ENCODE assay signal across 12 cellular contexts in genomic region chr10:75971402-75972211, GRCh38.
DNase-seq lines count a peak whose midpoint lies in the region; ATAC-seq and TF ChIP-seq lines count a peak whose summit lies in the region.
"Had no signal": no experiment of that assay in that cellular context is flagged by ENCODE, and none has a peak within 500 bp of the region (broad histone marks: within the 10 kb centered on the region; RNA-seq: fewer than 3 reads in every experiment).

No MANE protein-coding gene starts in this region.

- no peaks in the 10 kb centered on the region for H3K4me1 Mint-ChIP-seq in natural killer cell treated with Interleukin-12 subunit alpha and Interleukin-12 subunit beta and Interleukin-15 and Interleukin-18, amount 100 ng/mL, for 72 hours (ENCODE audit: low read depth in 2 of 2)
- H3K4me1 Mint-ChIP-seq in GM23338 = peaks cover 16% of the 10 kb centered on the region
- H3K4me1 Mint-ChIP-seq: CD4-positive, alpha-beta memory T cell had no signal

- H3K9me3 Mint-ChIP-seq in natural killer cell treated with Interleukin-12 subunit alpha and Interleukin-12 subunit beta and Interleukin-15 and Interleukin-18, amount 100 ng/mL, for 72 hours = no peaks in the 10 kb centered on the region
- no peaks in the 10 kb centered on the region for H3K9me3 Mint-ChIP-seq in GM23338
- H3K9me3 Mint-ChIP-seq: activated T-helper 2 cell treated with anti-CD3 and anti-CD28 coated beads, Interferon-gamma antibody, Interleukin-2, Interleukin-4, amounts not matched to agents 10 μg/mL and 5 μg/mL and 100 μg/mL, durations not matched to agents 14 hours and 24 hours and 36 hours had no signal

- peaks cover 0 to 3% of the 10 kb centered on the region in 2 donors for H3K27me3 Mint-ChIP-seq in natural killer cell treated with Interleukin-12 subunit alpha and Interleukin-12 subunit beta and Interleukin-15 and Interleukin-18, amount 100 ng/mL, for 72 hours
- H3K27me3 Mint-ChIP-seq in GM23338 (ENCODE audit: insufficient read depth, low read depth, poor library complexity) = peaks cover 2% of the 10 kb centered on the region
- H3K27me3 Mint-ChIP-seq: CD4-positive, alpha-beta memory T cell had no signal

- TF ChIP-seq CTCF in osteoblast (IDR thresholded peaks at IDR 0.05; ENCODE audit: extremely low read depth, low read depth, low read length) = no peak
- TF ChIP-seq CTCF in GM23338 (conservative IDR thresholded peaks at IDR 0.05; ENCODE audit: low read depth in 2 of 2) = no peak

- H3K4me2 ChIP-seq in BLaER1 (0 out of 2 replicates have a peak overlapping the region, but pooled peaks have one; percentile 1), osteoblast (ENCODE audit: insufficient read depth, low read length) (peak overlapping the region; percentile 62), GM23338 (no peak overlapping the region)

- H3K36me3 Mint-ChIP-seq in natural killer cell treated with Interleukin-12 subunit alpha and Interleukin-12 subunit beta and Interleukin-15 and Interleukin-18, amount 100 ng/mL, for 72 hours = no peaks in the 10 kb centered on the region
- no peaks in the 10 kb centered on the region for H3K36me3 Mint-ChIP-seq in GM23338 (ENCODE audit: low read depth)
- H3K36me3 Mint-ChIP-seq: CD4-positive, alpha-beta memory T cell had no signal

- H3F3A ChIP-seq in GM23338 (replicated peaks; ENCODE audit: low read depth) = no peaks in the 10 kb centered on the region

- H3K9me2 ChIP-seq in GM23338 (ENCODE audit: insufficient read depth) = peaks cover 11% of the 10 kb centered on the region

- H4K20me1 ChIP-seq in BLaER1 (no peaks in the 10 kb centered on the region), osteoblast (ENCODE audit: insufficient read depth, low read length) (no peaks in the 10 kb centered on the region), GM23338 (replicated peaks; ENCODE audit: insufficient read depth) (no peaks in the 10 kb centered on the region)

- no peak for ATAC-seq in natural killer cell treated with Interleukin-12 subunit alpha and Interleukin-12 subunit beta and Interleukin-15 and Interleukin-18, amount 100 ng/mL, for 72 hours
- ATAC-seq in GM23338 = no peak

- H3K27me3 ChIP-seq in BLaER1 (no peaks in the 10 kb centered on the region), osteoblast (ENCODE audit: insufficient read depth, low read length) (no peaks in the 10 kb centered on the region), GM23338 (ENCODE audit: insufficient read depth) (no peaks in the 10 kb centered on the region)

- H3K4me1 ChIP-seq in BLaER1 = 0 out of 2 replicates have a peak, but pooled peaks cover 6% of the 10 kb centered on the region
- H3K4me1 ChIP-seq in osteoblast (ENCODE audit: insufficient read depth, low read length) = peaks cover 5% of the 10 kb centered on the region
- H3K4me1 ChIP-seq in GM23338 (ENCODE audit: insufficient read depth) = peaks cover 10% of the 10 kb centered on the region

- no peak overlapping the region for H3K4me3 Mint-ChIP-seq in natural killer cell treated with Interleukin-12 subunit alpha and Interleukin-12 subunit beta and Interleukin-15 and Interleukin-18, amount 100 ng/mL, for 72 hours
- H3K4me3 Mint-ChIP-seq in GM23338 = no peak overlapping the region
- H3K4me3 Mint-ChIP-seq: CD4-positive, alpha-beta memory T cell had no signal

- H3K4me3 ChIP-seq in BLaER1 (no peak overlapping the region), osteoblast (ENCODE audit: insufficient read depth, low read length) (peak overlapping the region; percentile 24), GM23338 (no peak overlapping the region)

- H3K27ac ChIP-seq in BLaER1 = no peak overlapping the region
- H3K27ac ChIP-seq in osteoblast (ENCODE audit: low read depth, low read length) = peak overlapping the region; percentile 24
- H3K27ac ChIP-seq in GM23338 (ENCODE audit: low read depth) = no peak overlapping the region

- peak; percentile 83 for DNase-seq in MV-4-11 (lab: John Stamatoyannopoulos, UW)
- peak; percentile 90 for DNase-seq in fibroblast of peridontal ligament (ENCODE audit: extremely low read depth)
- DNase-seq in osteoblast (ENCODE audit: insufficient read length, low spot score, missing footprints) = peak; percentile 50
- no peak for DNase-seq in natural killer cell treated with Interleukin-12 subunit alpha and Interleukin-12 subunit beta and Interleukin-15 and Interleukin-18, amount 100 ng/mL, for 72 hours (ENCODE audit: low spot score)
- no peak for DNase-seq in cortex of kidney (lab: John Stamatoyannopoulos, UW)
- DNase-seq in GM23338 (ENCODE audit: low spot score) = no peak
- no peak for DNase-seq in NCI-H2029 (lab: John Stamatoyannopoulos, UW)
- DNase-seq: activated CD4-positive, alpha-beta T cell treated with anti-CD3 and anti-CD28 coated beads for 1 hour; CD4-positive, alpha-beta memory T cell; SHP77 had no signal

- H3K27ac Mint-ChIP-seq in natural killer cell treated with Interleukin-12 subunit alpha and Interleukin-12 subunit beta and Interleukin-15 and Interleukin-18, amount 100 ng/mL, for 72 hours = no peak overlapping the region
- H3K27ac Mint-ChIP-seq in GM23338 = no peak overlapping the region
- H3K27ac Mint-ChIP-seq: activated T-helper 2 cell treated with anti-CD3 and anti-CD28 coated beads, Interferon-gamma antibody, Interleukin-2, Interleukin-4, amounts not matched to agents 10 μg/mL and 5 μg/mL and 100 μg/mL, durations not matched to agents 14 hours and 24 hours and 36 hours; CD4-positive, alpha-beta memory T cell had no signal

- H3K9ac ChIP-seq in BLaER1 = no peak overlapping the region

- H3K36me3 ChIP-seq in BLaER1 = no peaks in the 10 kb centered on the region
- no peaks in the 10 kb centered on the region for H3K36me3 ChIP-seq in osteoblast (ENCODE audit: insufficient read depth, low read length)
- H3K36me3 ChIP-seq in GM23338 (ENCODE audit: insufficient read depth) = no peaks in the 10 kb centered on the region

- peak overlapping the region; percentile 21 for H2AFZ ChIP-seq in osteoblast (ENCODE audit: low read length)
- no peak overlapping the region for H2AFZ ChIP-seq in GM23338

- H3K79me2 ChIP-seq in osteoblast (ENCODE audit: insufficient read depth, low read length) = no peaks in the 10 kb centered on the region
- H3K79me2 ChIP-seq in GM23338 (replicated peaks; ENCODE audit: insufficient read depth) = no peaks in the 10 kb centered on the region

- no peaks in the 10 kb centered on the region for H3K9me3 ChIP-seq in BLaER1
- no peaks in the 10 kb centered on the region for H3K9me3 ChIP-seq in osteoblast (ENCODE audit: low read depth, low read length)

TF ChIP-seq in GM23338, 12 proteins besides CTCF, POLR2A, EP300 and RAD21 (continues in another document):
- TF ChIP-seq ZNF462 (CRISPR knock-in tag; IDR thresholded peaks at IDR 0.05) = no peak
- no peak for TF ChIP-seq POLR2AphosphoS5 (IDR thresholded peaks at IDR 0.05; ENCODE audit: low read depth)
- no peak for TF ChIP-seq JUNB (IDR thresholded peaks at IDR 0.05; ENCODE audit: unreplicated experiment)

Comparison
In these comparisons a context has a peak if more than half of its experiments do, and no peak if none do; other contexts are left out.
1. DNase-seq: peak in MV-4-11 (single experiment), fibroblast of peridontal ligament (single experiment) and osteoblast (single experiment); none in natural killer cell treated with Interleukin-12 subunit alpha and Interleukin-12 subunit beta and Interleukin-15 and Interleukin-18, amount 100 ng/mL, for 72 hours (single experiment), cortex of kidney (single experiment), GM23338 (single experiment) and NCI-H2029 (single experiment).